In genomic region chr2:27216416-27217137, GRCh38 we compare ENCODE assay signal across 9 cellular contexts. TPM values are rescaled to one million over a fixed set of nuclear protein-coding genes. Genes with fewer than 3 reads are reported as not detected.
DNase-seq lines count a peak whose midpoint lies in the region; ATAC-seq and TF ChIP-seq lines count a peak whose summit lies in the region.
"Had no signal": no experiment of that assay in that cellular context is flagged by ENCODE, and none has a peak within 500 bp of the region (broad histone marks: within the 10 kb centered on the region; RNA-seq: fewer than 3 reads in every experiment).

No MANE protein-coding gene starts in this region.

- peaks cover 12 to 18% of the 10 kb centered on the region in 2 donors for H3K4me1 ChIP-seq in ascending aorta
- H3K4me1 ChIP-seq in lower lobe of right lung, result peaks cover 26% of the 10 kb centered on the region
- H3K4me1 ChIP-seq in upper lobe of left lung, result peaks cover 16 to 29% (median 22%) of the 10 kb centered on the region in 4 donors

- peak overlapping the region; percentile 53 to 54 for H3K27ac ChIP-seq in ascending aorta
- H3K27ac ChIP-seq in lower lobe of right lung, result peak overlapping the region; percentile 66
- peak overlapping the region; percentile 63 to 74 (median 69) for H3K27ac ChIP-seq in upper lobe of left lung

- peaks cover 4 to 12% of the 10 kb centered on the region in 2 donors for H3K36me3 ChIP-seq in ascending aorta
- peaks cover 9% of the 10 kb centered on the region for H3K36me3 ChIP-seq in lower lobe of right lung
- peaks cover 0 to 26% (median 4%) of the 10 kb centered on the region in 4 donors for H3K36me3 ChIP-seq in upper lobe of left lung

- H3K9me3 ChIP-seq in ascending aorta (no peaks in the 10 kb centered on the region), lower lobe of right lung (no peaks in the 10 kb centered on the region), upper lobe of left lung (no peaks in the 10 kb centered on the region)

- no peak for ATAC-seq in lower lobe of right lung
- ATAC-seq in upper lobe of left lung (ENCODE audit: low FRiP score in 2 of 2), result no peak

- H3K27me3 ChIP-seq in ascending aorta (no peaks in the 10 kb centered on the region), lower lobe of right lung (ENCODE audit: low read depth) (no peaks in the 10 kb centered on the region), upper lobe of left lung (no peaks in the 10 kb centered on the region)

- H3K27me3 Mint-ChIP-seq in activated naive CD4-positive, alpha-beta T cell treated with anti-CD3 and anti-CD28 coated beads for 36 hours (ENCODE audit: low read depth), result no peaks in the 10 kb centered on the region

- CTCF ChIA-PET in activated naive CD4-positive, alpha-beta T cell treated with anti-CD3 and anti-CD28 coated beads for 36 hours (lab: Charles Lee), result interaction anchor here (0.6 kb wide), 1 partner anchor 64 kb away, joined by 3 read pairs; no protein-coding TSS in a partner anchor

- 83 to 91% methylated on average over 13 of the region's 13 CpGs for WGBS in upper lobe of left lung, 2 donors

- no peak for TF ChIP-seq CTCF in ascending aorta (IDR thresholded peaks at IDR 0.05)
- TF ChIP-seq CTCF in lower lobe of right lung (IDR thresholded peaks at IDR 0.05), result no peak
- no peak for TF ChIP-seq CTCF in upper lobe of left lung (IDR thresholded peaks at IDR 0.05)

- intact Hi-C loops in activated naive CD4-positive, alpha-beta T cell treated with anti-CD3 and anti-CD28 coated beads for 36 hours (cut with micrococcal nuclease), result loop anchor here (1.0 to 10.0 kb wide), 4 partner anchors 82 to 368 kb away; partner anchors contain the start of genes EIF2B4, KHK, PREB and SNX17
- intact Hi-C loops in ascending aorta (cut with DNase I) (loop anchor here (2.0 to 10.0 kb wide), 5 partner anchors 61 to 1542 kb away; partner anchors contain the start of genes DNAJC5G, DTNB, GTF3C2 and PREB), lower lobe of right lung (cut with DNase I) (no loop called here)

- H3K9me3 Mint-ChIP-seq in activated naive CD4-positive, alpha-beta T cell treated with anti-CD3 and anti-CD28 coated beads for 36 hours, result no peaks in the 10 kb centered on the region

- H3K4me1 Mint-ChIP-seq in activated naive CD4-positive, alpha-beta T cell treated with anti-CD3 and anti-CD28 coated beads for 36 hours (ENCODE audit: low read depth), result peaks cover 43% of the 10 kb centered on the region

- TF ChIP-seq POLR2A in upper lobe of left lung (IDR thresholded peaks at IDR 0.05) (no peak), erythroblast (IDR thresholded peaks at IDR 0.05; ENCODE audit: low read length) (no peak)

- peak overlapping the region; percentile 97 for H3K4me3 Mint-ChIP-seq in activated naive CD4-positive, alpha-beta T cell treated with anti-CD3 and anti-CD28 coated beads for 36 hours

- TF ChIP-seq EP300 in upper lobe of left lung (IDR thresholded peaks at IDR 0.05), result no peak

- no peak for DNase-seq in activated naive CD4-positive, alpha-beta T cell treated with anti-CD3 and anti-CD28 coated beads for 36 hours
- DNase-seq in activated naive CD4-positive, alpha-beta T cell treated with Interleukin-2 at 50 U/mL for 16 hours, result no peak
- no peak for DNase-seq in ascending aorta (ENCODE audit: low spot score in 2 of 2)
- DNase-seq in lower lobe of right lung, result no peak
- DNase-seq in upper lobe of left lung, result no peak
- no peak for DNase-seq in SHP77 treated with DMSO at 0.1 percent for 48 hours (lab: John Stamatoyannopoulos, UW)
- DNase-seq in NK-92 treated with Interleukin-12 subunit alpha and Interleukin-12 subunit beta, amount 100 ng/mL, for 24 hours (lab: John Stamatoyannopoulos, UW), result no peak
- no peak for DNase-seq in erythroblast (lab: John Stamatoyannopoulos, UW)

- peaks cover 47% of the 10 kb centered on the region for H3K36me3 Mint-ChIP-seq in activated naive CD4-positive, alpha-beta T cell treated with anti-CD3 and anti-CD28 coated beads for 36 hours (ENCODE audit: low read depth)

- H3K4me3 ChIP-seq in ascending aorta (peak overlapping the region; percentile 53 to 72), lower lobe of right lung (peak overlapping the region; percentile 74), upper lobe of left lung (peak overlapping the region; percentile 71 to 81 (median 73))

- peak overlapping the region; percentile 81 for H3K27ac Mint-ChIP-seq in activated naive CD4-positive, alpha-beta T cell treated with anti-CD3 and anti-CD28 coated beads for 36 hours

RNA-seq across cellular contexts. Expression of gene CAD, which starts 0.6 kb away (rescaled TPM):
- 100 to 1,000 TPM; 109 to 112 TPM for total RNA-seq in activated naive CD4-positive, alpha-beta T cell treated with anti-CD3 and anti-CD28 coated beads for 36 hours
- 63.4 TPM for total RNA-seq in ascending aorta
- total RNA-seq in lower lobe of right lung, result 28.8 TPM
- 10 to 100 TPM; 19.8 to 66.0 (median 33.5) TPM for total RNA-seq in upper lobe of left lung

RNA-seq across cellular contexts. Expression of gene SLC5A6, which starts 4.5 kb away (rescaled TPM):
- 10 to 100 TPM; 22.6 to 24.8 TPM for total RNA-seq in activated naive CD4-positive, alpha-beta T cell treated with anti-CD3 and anti-CD28 coated beads for 36 hours
- total RNA-seq in ascending aorta (85.7 TPM), lower lobe of right lung (20.8 TPM), upper lobe of left lung (10 to 100 TPM; 13.6 to 29.6 (median 21.0) TPM)

RNA-seq across cellular contexts. Expression of gene ATRAID, which starts 4.7 kb away (rescaled TPM):
- 10 to 100 TPM; 80.5 to 80.8 TPM for total RNA-seq in activated naive CD4-positive, alpha-beta T cell treated with anti-CD3 and anti-CD28 coated beads for 36 hours
- total RNA-seq in ascending aorta, result 284 TPM
- 102 TPM for total RNA-seq in lower lobe of right lung
- total RNA-seq in upper lobe of left lung, result 100 to 1,000 TPM in 4 of 6 donors, 10 to 100 TPM in 2; 53.4 to 126 (median 112) TPM

RNA-seq across cellular contexts. Expression of gene SLC30A3, which starts 46.3 kb away (rescaled TPM):
- under 1 TPM; 0.55 to 0.67 TPM for total RNA-seq in activated naive CD4-positive, alpha-beta T cell treated with anti-CD3 and anti-CD28 coated beads for 36 hours
- total RNA-seq in ascending aorta (7.6 TPM), lower lobe of right lung (0.80 TPM), upper lobe of left lung (1 to 10 TPM in 4 of 6 donors, under 1 TPM in 2; 0.20 to 2.3 (median 1.2) TPM)
- total RNA-seq: RPMI7951 had no signal

RNA-seq across cellular contexts. Expression of gene DNAJC5G, which starts 58.7 kb away (rescaled TPM):
- not detected for total RNA-seq in activated naive CD4-positive, alpha-beta T cell treated with anti-CD3 and anti-CD28 coated beads for 36 hours
- not detected for total RNA-seq in ascending aorta
- total RNA-seq in lower lobe of right lung, result not detected
- total RNA-seq in upper lobe of left lung, result not detected
- total RNA-seq: RPMI7951 had no signal
